ENCODE assay signal across 8 cellular contexts in the genomic region with DNA sequence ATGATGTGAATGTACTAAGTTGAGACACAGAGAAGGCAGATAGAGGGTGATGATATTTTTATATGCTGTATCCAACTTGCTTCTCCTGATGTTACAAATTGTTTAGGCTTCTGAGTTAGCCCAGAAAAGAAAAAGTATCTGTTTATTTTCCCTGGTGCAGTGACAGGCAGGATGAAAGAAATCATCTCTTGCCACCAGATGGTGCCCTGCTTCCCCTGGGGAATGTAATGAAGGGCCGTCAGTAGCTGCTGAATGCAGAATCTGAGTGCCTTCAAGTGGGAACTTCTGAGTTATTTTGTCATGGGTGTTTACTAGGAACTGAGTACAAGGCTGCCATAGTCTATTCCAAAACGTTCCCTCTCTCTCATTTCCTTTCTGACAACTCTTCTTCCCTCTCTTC.
DNase-seq lines count a peak whose midpoint lies in the region; ATAC-seq and TF ChIP-seq lines count a peak whose summit lies in the region.

No MANE protein-coding gene starts in this region.

- no peaks in the 10 kb centered on the region for H3K4me1 Mint-ChIP-seq in mesothelial cell of epicardium

- no peaks in the 10 kb centered on the region for H3K36me3 Mint-ChIP-seq in mesothelial cell of epicardium

- peak; percentile 37 for TF ChIP-seq CTCF in AG09309 (IDR thresholded peaks at IDR 0.05; ENCODE audit: control insufficient read depth, insufficient read depth, low read depth, low read length, missing control alignments)
- peak; percentile 60 for TF ChIP-seq CTCF in colonic mucosa (IDR thresholded peaks at IDR 0.05)
- TF ChIP-seq CTCF in mesothelial cell of epicardium (IDR thresholded peaks at IDR 0.05; ENCODE audit: unreplicated experiment) = peak; percentile 19

- H3K9me3 ChIP-seq in colonic mucosa = no peaks in the 10 kb centered on the region

- no peak overlapping the region for H3K9ac ChIP-seq in colonic mucosa (ENCODE audit: low read depth in 2 of 2, low read length in 2 of 2)

- intact Hi-C loops in colonic mucosa (cut with DNase I) = loop anchor here (5.0 kb wide), 1 partner anchor 163 kb away; no protein-coding TSS in a partner anchor

- no peak for DNase-seq in AG09309 (ENCODE audit: low read depth)
- peak; percentile 2 for DNase-seq in GM19240 (ENCODE audit: insufficient read length, low spot score)
- DNase-seq in NCI-H2171 (lab: John Stamatoyannopoulos, UW) = peak; percentile 72
- peak; percentile 46 for DNase-seq in colonic mucosa
- DNase-seq in mesothelial cell of epicardium (ENCODE audit: low spot score in 2 of 2, unreplicated experiment in 2 of 2) = no peak
- DNase-seq in GOT3 (lab: John Stamatoyannopoulos, UW) = no peak
- DNase-seq in activated CD4-positive, alpha-beta T cell treated with anti-CD3 and anti-CD28 coated beads, Interleukin-2, amount 50 U/mL, for 1 hour = no peak

- H3K4me3 ChIP-seq in AG09309 (ENCODE audit: control insufficient read depth, low read depth, low read length) (no peak overlapping the region), colonic mucosa (no peak overlapping the region)

- no peak overlapping the region for H3K4me3 Mint-ChIP-seq in mesothelial cell of epicardium

- H3K27me3 ChIP-seq in colonic mucosa = no peaks in the 10 kb centered on the region

- no peaks in the 10 kb centered on the region for H3K36me3 ChIP-seq in colonic mucosa

- no peak for ATAC-seq in GM18858 (IDR thresholded peaks at IDR 0.05; ENCODE audit: unreplicated experiment)

- no peak overlapping the region for H3K27ac Mint-ChIP-seq in mesothelial cell of epicardium

- H3K4me1 ChIP-seq in colonic mucosa = no peaks in the 10 kb centered on the region

- no peaks in the 10 kb centered on the region for H3K9me3 Mint-ChIP-seq in mesothelial cell of epicardium

- H3K27ac ChIP-seq in colonic mucosa = no peak overlapping the region

- peaks cover 2% of the 10 kb centered on the region for H3K27me3 Mint-ChIP-seq in mesothelial cell of epicardium (ENCODE audit: low read depth)

Comparison
In these comparisons a context has a peak if more than half of its experiments do, and no peak if none do; other contexts are left out.
1. DNase-seq: peak in GM19240 (single experiment), NCI-H2171 (single experiment) and colonic mucosa (single experiment); none in AG09309 (single experiment), mesothelial cell of epicardium (0 of 2), GOT3 (single experiment) and activated CD4-positive, alpha-beta T cell treated with anti-CD3 and anti-CD28 coated beads, Interleukin-2, amount 50 U/mL, for 1 hour (single experiment).
2. Peak in every context shown above with its lines, with median percentiles within 50 percentile points of each other: CTCF ChIP-seq.